In the genomic region with DNA sequence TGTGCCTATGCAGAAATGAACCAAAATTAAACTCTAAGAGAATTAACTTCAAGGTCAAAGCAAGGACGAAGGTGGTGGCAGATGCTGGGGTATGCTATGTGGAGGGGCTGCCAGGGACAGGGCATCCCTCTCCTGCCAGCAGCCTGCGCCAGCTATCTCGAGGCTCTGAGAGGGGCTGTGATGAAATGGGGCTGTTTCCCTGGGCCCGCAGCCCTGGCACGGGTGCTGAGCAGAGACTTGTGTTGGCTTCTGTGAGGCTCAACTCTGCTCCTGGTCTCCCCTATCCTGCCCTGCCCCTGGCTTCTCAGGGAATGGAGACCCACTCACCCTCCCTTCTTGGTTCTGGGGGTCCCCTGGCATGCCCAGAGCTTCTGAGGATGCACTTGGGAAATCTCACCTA, we compare ENCODE assay signal across 26 cellular contexts.
"Had no signal": no experiment of that assay in that cellular context is flagged by ENCODE, and none has a peak within 500 bp of the region (broad histone marks: within the 10 kb centered on the region; RNA-seq: fewer than 3 reads in every experiment).

No MANE protein-coding gene starts in this region.

- H3K4me2 ChIP-seq: smooth muscle cell had no signal

- H3K79me2 ChIP-seq: parathyroid adenoma had no signal

- H3K4me3 ChIP-seq: dorsolateral prefrontal cortex, gastrocnemius medialis, lung, smooth muscle cell, suprapubic skin, transverse colon, upper lobe of right lung, uterus had no signal

- H3K9me3 Mint-ChIP-seq: memory B cell; natural killer cell; stimulated activated naive CD8-positive, alpha-beta T cell treated with anti-CD3 and anti-CD28 coated beads, Interleukin-15, amount 100 ng/mL, for 72 hours had no signal

- H3K27me3 ChIP-seq: dorsolateral prefrontal cortex, gastrocnemius medialis, suprapubic skin, transverse colon, upper lobe of right lung, uterus had no signal

- H3K27ac ChIP-seq: epithelial cell of prostate, gastrocnemius medialis, neutrophil, parathyroid adenoma, suprapubic skin, transverse colon, upper lobe of right lung, uterus had no signal

- H3K36me3 ChIP-seq: gastrocnemius medialis, neutrophil, suprapubic skin, transverse colon, upper lobe of right lung, uterus had no signal

- H3K4me1 Mint-ChIP-seq: memory B cell had no signal

- H3K4me1 ChIP-seq: gastrocnemius medialis, parathyroid adenoma, suprapubic skin, transverse colon, upper lobe of right lung, uterus had no signal

- H2AFZ ChIP-seq: parathyroid adenoma had no signal

- DNase-seq: dorsolateral prefrontal cortex; effector CD4-positive, alpha-beta T cell; foreskin fibroblast; gastrocnemius medialis; head of caudate nucleus; left ventricle myocardium superior; natural killer cell; stimulated activated CD4-positive, alpha-beta T cell treated with anti-CD3 and anti-CD28 coated beads, Interleukin-12 subunit alpha, Interleukin-12 subunit beta, amount 100 ng/mL, for 4 hours; stimulated activated CD4-positive, alpha-beta T cell treated with anti-CD3 and anti-CD28 coated beads, Interleukin-1b, Interleukin-23, amount 100 ng/mL, for 48 hours; stimulated activated CD4-positive, alpha-beta T cell treated with anti-CD3 and anti-CD28 coated beads, Interleukin-4, amount 100 ng/mL, for 1 hour; stimulated activated CD8-positive, alpha-beta memory T cell treated with anti-CD3 and anti-CD28 coated beads, Interleukin-4, amount 100 ng/mL, for 48 hours; stimulated activated naive CD4-positive, alpha-beta T cell; stimulated activated naive CD8-positive, alpha-beta T cell treated with anti-CD3 and anti-CD28 coated beads, Interleukin-15, amount 100 ng/mL, for 72 hours; transverse colon; upper lobe of right lung; uterus had no signal

- H3K4me3 Mint-ChIP-seq: memory B cell; natural killer cell; stimulated activated naive CD8-positive, alpha-beta T cell treated with anti-CD3 and anti-CD28 coated beads, Interleukin-15, amount 100 ng/mL, for 72 hours had no signal

- ATAC-seq: esophagus mucosa; gastrocnemius medialis; left ventricle myocardium superior; natural killer cell; sciatic nerve; stimulated activated naive CD8-positive, alpha-beta T cell treated with anti-CD3 and anti-CD28 coated beads, Interleukin-15, amount 100 ng/mL, for 72 hours; upper lobe of right lung had no signal

- H3K27me3 Mint-ChIP-seq: memory B cell; progenitor cell of endocrine pancreas; stimulated activated naive CD8-positive, alpha-beta T cell treated with anti-CD3 and anti-CD28 coated beads, Interleukin-15, amount 100 ng/mL, for 72 hours had no signal

- H3K9ac ChIP-seq: parathyroid adenoma had no signal

- H3K36me3 Mint-ChIP-seq: memory B cell, natural killer cell had no signal

- H3K27ac Mint-ChIP-seq: memory B cell, natural killer cell had no signal

- H3K9me3 ChIP-seq: gastrocnemius medialis, neutrophil, suprapubic skin, transverse colon, upper lobe of right lung, uterus had no signal
